In genomic region chr17:36950027-36950426, GRCh38 we compare ENCODE assay signal across 10 cellular contexts. TPM values are rescaled to one million over a fixed set of nuclear protein-coding genes. Genes with fewer than 3 reads are reported as not detected.
DNase-seq lines count a peak whose midpoint lies in the region; TF ChIP-seq lines count a peak whose summit lies in the region.
"Had no signal": no experiment of that assay in that cellular context is flagged by ENCODE, and none has a peak within 500 bp of the region (broad histone marks: within the 10 kb centered on the region; RNA-seq: fewer than 3 reads in every experiment).

No MANE protein-coding gene starts in this region.

- H3K4me3 ChIP-seq in HEK293 (ENCODE audit: low read depth, low read length) (peak overlapping the region; percentile 89), WI38 (ENCODE audit: low read depth, low read length) (peak overlapping the region; percentile 88), skin epidermis (peak overlapping the region in 6 of 7 experiments; percentile 66 to 94 (median 80))

- CTCF ChIA-PET in HEK293 (lab: Yijun Ruan, JAX): interaction anchor here (1.4 to 3.2 kb wide), 2 partner anchors 97 to 98 kb away, joined by 6 to 22 read pairs; no protein-coding TSS in a partner anchor

- no peak for DNase-seq in glutamatergic neuron
- no peak for DNase-seq in effector CD4-positive, alpha-beta T cell
- no peak for DNase-seq in NCI-H1048 (lab: John Stamatoyannopoulos, UW)
- no peak for DNase-seq in C1 segment of cervical spinal cord (lab: John Stamatoyannopoulos, UW)
- no peak for DNase-seq in NK-92 treated with Interleukin-12 subunit alpha and Interleukin-12 subunit beta, amount 100 ng/mL, for 24 hours (lab: John Stamatoyannopoulos, UW)
- DNase-seq: activated naive CD4-positive, alpha-beta T cell treated with Interleukin-2 at 50 U/mL for 16 hours; NCI-H226 had no signal

- no peaks in the 10 kb centered on the region for H3K36me3 Mint-ChIP-seq in glutamatergic neuron (ENCODE audit: unreplicated experiment)

- H3K9me3 ChIP-seq in HEK293 (ENCODE audit: control insufficient read depth, insufficient read depth, low read depth, low read length): no peaks in the 10 kb centered on the region

- peak overlapping the region; percentile 92 for H3K4me3 Mint-ChIP-seq in glutamatergic neuron (ENCODE audit: unreplicated experiment)

- peaks cover 3% of the 10 kb centered on the region; the same call in 1 of the 2 replicates for H3K4me1 ChIP-seq in HEK293 (ENCODE audit: control insufficient read depth, insufficient read depth, low read length)

- H3K27me3 Mint-ChIP-seq in glutamatergic neuron (ENCODE audit: unreplicated experiment): peaks cover 14% of the 10 kb centered on the region

- peaks cover 6% of the 10 kb centered on the region for H3K9me3 Mint-ChIP-seq in glutamatergic neuron (ENCODE audit: unreplicated experiment)

- H3K27ac ChIP-seq in HEK293 (ENCODE audit: extremely low read depth, low read depth, low read length) (no peak overlapping the region), skin epidermis (peak overlapping the region in 3 of 21 experiments; percentile 90 to 94 (median 92))

- H3K27ac Mint-ChIP-seq in glutamatergic neuron (ENCODE audit: unreplicated experiment): no peak overlapping the region

- H3K4me1 Mint-ChIP-seq in glutamatergic neuron (ENCODE audit: low read depth, unreplicated experiment): peaks cover 6% of the 10 kb centered on the region

- TF ChIP-seq CTCF in HEK293 (tag by site-specific recombination; IDR thresholded peaks at IDR 0.05): no peak
- TF ChIP-seq CTCF in WI38 (IDR thresholded peaks at IDR 0.05; ENCODE audit: low read depth, low read length): no peak
- no peak for TF ChIP-seq CTCF in glutamatergic neuron (IDR thresholded peaks at IDR 0.05; ENCODE audit: partially characterized antibody, unreplicated experiment)

- H3K36me3 ChIP-seq in HEK293 (ENCODE audit: control insufficient read depth in 2 of 2, insufficient read depth in 1 of 2, low read length in 2 of 2): peaks cover 37 to 47% of the 10 kb centered on the region in 2 experiments

- POLR2A ChIA-PET in HEK293 (lab: Yijun Ruan, JAX): interaction anchor here (1.0 to 5.3 kb wide), 4 partner anchors 13 to 99 kb away, joined by 3 to 92 read pairs (median 4); partner anchors contain the start of gene LHX1

TF ChIP-seq in HEK293, 187 proteins besides CTCF, POLR2A, EP300 and RAD21:
- no peak for TF ChIP-seq ZNF600 (tag by site-specific recombination; IDR thresholded peaks at IDR 0.05)
- no peak for TF ChIP-seq ZNF629 (tag by site-specific recombination; IDR thresholded peaks at IDR 0.05)
- TF ChIP-seq ZNF341 (tag by site-specific recombination; IDR thresholded peaks at IDR 0.05; ENCODE audit: low read depth): peak; percentile 61
TF ChIP-seq in HEK293: peak in this region for 1.

RNA-seq across cellular contexts. Expression of gene AATF, which starts 1.3 kb away (rescaled TPM):
- 22.5 TPM for total RNA-seq in glutamatergic neuron (ENCODE audit: unreplicated experiment)

RNA-seq across cellular contexts. Expression of gene LHX1, which starts 12.8 kb away (rescaled TPM):
- 2.6 TPM for total RNA-seq in glutamatergic neuron (ENCODE audit: unreplicated experiment)
